In the genomic region with DNA sequence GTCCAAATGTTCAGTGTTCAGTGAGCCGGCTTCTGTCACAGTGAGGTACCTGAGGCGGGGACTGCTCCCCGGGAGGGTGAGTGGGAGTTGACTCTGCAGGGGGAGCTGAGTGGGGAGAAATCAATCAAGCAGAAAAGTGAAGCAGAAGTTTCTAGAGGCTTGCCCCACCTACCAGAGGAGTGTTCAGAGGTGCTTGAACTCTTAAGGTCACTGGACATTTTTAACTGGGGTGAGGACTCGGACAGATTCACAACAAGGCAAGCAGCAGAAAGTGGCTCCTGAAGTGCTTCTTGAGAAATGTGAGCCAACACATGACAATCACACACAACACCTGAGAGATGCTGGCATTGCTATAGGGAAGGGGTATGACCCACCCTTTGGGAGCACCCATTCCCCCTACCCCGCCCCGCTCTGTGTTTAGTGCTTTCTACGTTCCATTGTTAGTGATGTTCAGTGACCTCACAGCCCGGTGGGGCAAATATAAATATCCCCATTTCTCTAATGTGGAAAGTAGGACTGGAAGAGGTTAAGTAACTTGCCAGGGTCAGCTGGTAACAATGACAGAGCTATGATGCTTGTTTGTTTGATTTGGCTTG, we compare ENCODE assay signal across 8 cellular contexts. TPM values are rescaled to one million over a fixed set of nuclear protein-coding genes. Genes with fewer than 3 reads are reported as not detected.
A peak's percentile ranks its signal among the peaks of the same experiment; 100 is the strongest.
DNase-seq lines count a peak whose midpoint lies in the region; ATAC-seq and TF ChIP-seq lines count a peak whose summit lies in the region.

No MANE protein-coding gene starts in this region.

- peak overlapping the region; percentile 82 for H2BK120ac ChIP-seq in IMR-90 (ENCODE audit: low read depth, low read length)

- POLR2A ChIA-PET in IMR-90 (lab: Charles Lee; ENCODE audit: unreplicated experiment): no interaction called here

- no peak for TF ChIP-seq POLR2A in IMR-90 (IDR thresholded peaks at IDR 0.05; ENCODE audit: low read depth, low read length)

- H3K4me1 ChIP-seq in IMR-90 (ENCODE audit: control insufficient read depth, insufficient read depth, low read length): peaks cover 13% of the 10 kb centered on the region

- no peak overlapping the region for H3K9ac ChIP-seq in IMR-90 (ENCODE audit: low read depth, low read length)

- 86% methylated on average over 1 of the region's 8 CpGs; no CpG with 5 or more reads in 1 of the 2 experiments for WGBS in IMR-90 (ENCODE audit: extremely low coverage in 2 of 2, insufficient read length in 1 of 2), 2 experiments

- no peaks in the 10 kb centered on the region for H4K20me1 ChIP-seq in IMR-90 (ENCODE audit: insufficient read depth, low read length)

- H2AFZ ChIP-seq in IMR-90 (replicated peaks; ENCODE audit: low read length, poor library complexity): peak overlapping the region; percentile 87

- dilution Hi-C loops in IMR-90 (cut with HindIII; ENCODE audit: low sequenced_read_pairs, unreplicated experiment): no loop called here

- no peak overlapping the region for H3K4me3 ChIP-seq in IMR-90 (ENCODE audit: insufficient read depth, low read depth, low read length)

- no peaks in the 10 kb centered on the region for H3K27me3 Mint-ChIP-seq in effector memory CD8-positive, alpha-beta T cell
- peaks cover 15% of the 10 kb centered on the region for H3K27me3 Mint-ChIP-seq in progenitor cell of endocrine pancreas

- no peak overlapping the region for H4K5ac ChIP-seq in IMR-90 (ENCODE audit: low read depth, low read length)

- H4K8ac ChIP-seq in IMR-90 (ENCODE audit: low read depth in 2 of 2, low read length in 2 of 2): peak overlapping the region; percentile 53 to 71; a peak in 2 of 4 replicates

- no peaks in the 10 kb centered on the region for H3K9me3 ChIP-seq in IMR-90 (ENCODE audit: control insufficient read depth, insufficient read depth, low read length)

- H2BK5ac ChIP-seq in IMR-90 (ENCODE audit: low read depth, low read length, poor library complexity, severe bottlenecking): no peak overlapping the region

- peak overlapping the region; percentile 54 for H4K91ac ChIP-seq in IMR-90 (ENCODE audit: insufficient read depth, low read depth, low read length)

- no peak overlapping the region for H3K56ac ChIP-seq in IMR-90 (ENCODE audit: extremely low read depth, insufficient read depth, low read length)

- no peak for TF ChIP-seq CTCF in GM10266 (IDR thresholded peaks at IDR 0.05; ENCODE audit: control insufficient read depth, insufficient read depth, low read depth, missing control alignments)
- no peak for TF ChIP-seq CTCF in IMR-90 (conservative IDR thresholded peaks at IDR 0.05; ENCODE audit: low read depth, low read length)
- no peak for TF ChIP-seq CTCF in progenitor cell of endocrine pancreas (IDR thresholded peaks at IDR 0.05; ENCODE audit: unreplicated experiment)

- H3K27ac Mint-ChIP-seq in effector memory CD8-positive, alpha-beta T cell: peak overlapping the region; percentile 96 to 99
- peak overlapping the region; percentile 88 for H3K27ac Mint-ChIP-seq in progenitor cell of endocrine pancreas

- H2BK20ac ChIP-seq in IMR-90 (ENCODE audit: low read depth, low read length): peak overlapping the region; percentile 80

- TF ChIP-seq RAD21 in IMR-90 (IDR thresholded peaks at IDR 0.05; ENCODE audit: low read length): no peak

- H2BK15ac ChIP-seq in IMR-90 (ENCODE audit: low read depth, low read length): peak overlapping the region; percentile 49; the same call in 1 of the 3 replicates

- peak overlapping the region; percentile 90 to 91 for H3K4me3 Mint-ChIP-seq in effector memory CD8-positive, alpha-beta T cell
- no peak overlapping the region for H3K4me3 Mint-ChIP-seq in progenitor cell of endocrine pancreas (ENCODE audit: low read depth)

- H3K4me1 Mint-ChIP-seq in effector memory CD8-positive, alpha-beta T cell (ENCODE audit: low read depth in 2 of 2): peaks cover 25 to 32% of the 10 kb centered on the region in 2 donors
- H3K4me1 Mint-ChIP-seq in progenitor cell of endocrine pancreas (ENCODE audit: low read depth): peaks cover 29% of the 10 kb centered on the region

- no peak overlapping the region for H3K4me2 ChIP-seq in IMR-90 (ENCODE audit: low read depth, low read length)

- no peaks in the 10 kb centered on the region for H3K9me3 Mint-ChIP-seq in effector memory CD8-positive, alpha-beta T cell
- no peaks in the 10 kb centered on the region for H3K9me3 Mint-ChIP-seq in progenitor cell of endocrine pancreas (ENCODE audit: low read depth)

- peak overlapping the region; percentile 16; the same call in 1 of the 2 replicates for H3K27ac ChIP-seq in IMR-90 (ENCODE audit: insufficient read depth, low read length)

- DNase-seq in GM10266 (ENCODE audit: extremely low spot score) (peak; percentile 6), IMR-90 (no peak), progenitor cell of endocrine pancreas (ENCODE audit: low spot score, unreplicated experiment) (no peak), H4 (ENCODE audit: low spot score) (no peak), activated gamma-delta T cell (lab: John Stamatoyannopoulos, UW) (no peak)
- DNase-seq in effector memory CD8-positive, alpha-beta T cell: no peak

- H2AK9ac ChIP-seq in IMR-90 (replicated peaks; ENCODE audit: low read depth, low read length, poor library complexity): peak overlapping the region; percentile 38

- H3K36me3 ChIP-seq in IMR-90 (ENCODE audit: control insufficient read depth, insufficient read depth, low read length): no peaks in the 10 kb centered on the region

- peak overlapping the region; percentile 68 for H3K14ac ChIP-seq in IMR-90 (replicated peaks; ENCODE audit: low read depth, low read length)

- CTCF ChIA-PET in IMR-90 (lab: Yijun Ruan, JAX): interaction anchor here (0.5 to 1.6 kb wide), 7 partner anchors 8 to 194 kb away, joined by 3 to 4 read pairs (median 4); no protein-coding TSS in a partner anchor

- H3K27me3 ChIP-seq in IMR-90 (ENCODE audit: control insufficient read depth, insufficient read depth, low read length): no peaks in the 10 kb centered on the region

- H3K79me1 ChIP-seq in IMR-90 (ENCODE audit: low read depth in 1 of 2, low read length in 2 of 2): peaks cover 3 to 9% of the 10 kb centered on the region in 2 experiments; a peak in 3 of 4 replicates

- 0 out of 2 replicates have a peak overlapping the region, but pooled peaks have one; percentile 6 for H3K18ac ChIP-seq in IMR-90 (ENCODE audit: low read depth, low read length)

- H3K23ac ChIP-seq in IMR-90 (ENCODE audit: low read depth, low read length): peak overlapping the region; percentile 57; the same call in 1 of the 2 replicates

- H3K36me3 Mint-ChIP-seq in effector memory CD8-positive, alpha-beta T cell (ENCODE audit: insufficient read depth): no peaks in the 10 kb centered on the region
- no peaks in the 10 kb centered on the region for H3K36me3 Mint-ChIP-seq in progenitor cell of endocrine pancreas (ENCODE audit: insufficient read depth)

- no peak for ATAC-seq in IMR-90 (ENCODE audit: low read depth)
- no peak for ATAC-seq in effector memory CD8-positive, alpha-beta T cell (replicated peaks)
- ATAC-seq in HG03045 (IDR thresholded peaks at IDR 0.05; ENCODE audit: unreplicated experiment): no peak
- no peak for ATAC-seq in HG02642 (IDR thresholded peaks at IDR 0.05; ENCODE audit: poor library complexity, unreplicated experiment)

- intact Hi-C loops in IMR-90 (cut with micrococcal nuclease): loop anchor here (2.0 kb wide), 1 partner anchor 49 kb away; the partner anchor contains the start of gene AKAP13

- in situ Hi-C loops in IMR-90 (cut with MboI; ENCODE audit: low sequenced_read_pairs): no loop called here

- peak overlapping the region; percentile 94 for H2AK5ac ChIP-seq in IMR-90 (ENCODE audit: low read depth, low read length)

- peak overlapping the region; percentile 71 for H3K4ac ChIP-seq in IMR-90 (ENCODE audit: low read depth, low read length)

- no TSS peak for BruUV-seq in IMR-90 (replicated peaks; lab: Mats Ljungman, UMichigan)

- H3K9me1 ChIP-seq in IMR-90 (ENCODE audit: insufficient read depth, low read length): peaks cover 5% of the 10 kb centered on the region; the same call in 1 of the 2 replicates

TF ChIP-seq in IMR-90, 13 proteins besides CTCF, POLR2A, EP300 and RAD21 (continues in another document):
- TF ChIP-seq CHD1 (IDR thresholded peaks at IDR 0.05; ENCODE audit: low read depth, low read length) (no peak), CEBPB (IDR thresholded peaks at IDR 0.05; ENCODE audit: low read depth, low read length) (no peak), RFX5 (IDR thresholded peaks at IDR 0.05; ENCODE audit: low read depth, low read length) (no peak), RCOR1 (IDR thresholded peaks at IDR 0.05; ENCODE audit: insufficient replicate concordance, low read length) (no peak), MXI1 (IDR thresholded peaks at IDR 0.05; ENCODE audit: borderline replicate concordance, low read depth, low read length) (no peak), NFE2L2 (IDR thresholded peaks at IDR 0.05; ENCODE audit: low read depth, low read length) (no peak), FOS (IDR thresholded peaks at IDR 0.05; ENCODE audit: low read depth, low read length) (no peak), USF2 (IDR thresholded peaks at IDR 0.05; ENCODE audit: low read depth, low read length) (no peak), MAFK (IDR thresholded peaks at IDR 0.05; ENCODE audit: low read depth, low read length) (no peak), BHLHE40 (IDR thresholded peaks at IDR 0.05; ENCODE audit: low read depth, low read length) (no peak), SMC3 (IDR thresholded peaks at IDR 0.05; ENCODE audit: low read depth, low read length) (no peak), MAZ (IDR thresholded peaks at IDR 0.05; ENCODE audit: borderline replicate concordance, low read depth, low read length) (no peak)

RNA-seq across cellular contexts. Expression of gene AKAP13, which starts 48.6 kb away (rescaled TPM):
- total RNA-seq in IMR-90 (2012; rRNA removed) (46.4 and 46.9 TPM in 2 replicates), progenitor cell of endocrine pancreas (114 and 119 TPM in 2 replicates)
- 10.4 and 11.6 TPM in 2 replicates for polyA plus RNA-seq in IMR-90 (2012; rRNA removed)
- 5.6 and 6.4 TPM in 2 replicates for polyA plus RNA-seq in IMR-90 (2012; cell fraction: cytosol; rRNA removed)
- 34.4 and 43.0 TPM in 2 replicates for polyA plus RNA-seq in IMR-90 (2012; cell fraction: nucleus; rRNA removed; ENCODE audit: low replicate concordance)
- total RNA-seq in H4 (2014; rRNA removed; shearing (Covaris generic)): 13.8 and 16.6 TPM in 2 replicates
